ENCODE assay signal across 1 cellular context in genomic region chr2:37181726-37182684, GRCh38.
TF ChIP-seq lines count a peak whose summit lies in the region.

No MANE protein-coding gene starts in this region.

TF ChIP-seq in WTC11, 78 proteins besides CTCF, POLR2A, EP300 and RAD21:
- TF ChIP-seq, protein P1, sequence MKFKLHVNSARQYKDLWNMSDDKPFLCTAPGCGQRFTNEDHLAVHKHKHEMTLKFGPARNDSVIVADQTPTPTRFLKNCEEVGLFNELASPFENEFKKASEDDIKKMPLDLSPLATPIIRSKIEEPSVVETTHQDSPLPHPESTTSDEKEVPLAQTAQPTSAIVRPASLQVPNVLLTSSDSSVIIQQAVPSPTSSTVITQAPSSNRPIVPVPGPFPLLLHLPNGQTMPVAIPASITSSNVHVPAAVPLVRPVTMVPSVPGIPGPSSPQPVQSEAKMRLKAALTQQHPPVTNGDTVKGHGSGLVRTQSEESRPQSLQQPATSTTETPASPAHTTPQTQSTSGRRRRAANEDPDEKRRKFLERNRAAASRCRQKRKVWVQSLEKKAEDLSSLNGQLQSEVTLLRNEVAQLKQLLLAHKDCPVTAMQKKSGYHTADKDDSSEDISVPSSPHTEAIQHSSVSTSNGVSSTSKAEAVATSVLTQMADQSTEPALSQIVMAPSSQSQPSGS (CRISPR knock-in tag; IDR thresholded peaks at IDR 0.05; ENCODE audit: borderline replicate concordance, low read depth): no peak
- no peak for TF ChIP-seq HMGXB4 (CRISPR knock-in tag; IDR thresholded peaks at IDR 0.05)
- no peak for TF ChIP-seq PRRX2 (CRISPR knock-in tag; IDR thresholded peaks at IDR 0.05)
- TF ChIP-seq, protein P2, sequence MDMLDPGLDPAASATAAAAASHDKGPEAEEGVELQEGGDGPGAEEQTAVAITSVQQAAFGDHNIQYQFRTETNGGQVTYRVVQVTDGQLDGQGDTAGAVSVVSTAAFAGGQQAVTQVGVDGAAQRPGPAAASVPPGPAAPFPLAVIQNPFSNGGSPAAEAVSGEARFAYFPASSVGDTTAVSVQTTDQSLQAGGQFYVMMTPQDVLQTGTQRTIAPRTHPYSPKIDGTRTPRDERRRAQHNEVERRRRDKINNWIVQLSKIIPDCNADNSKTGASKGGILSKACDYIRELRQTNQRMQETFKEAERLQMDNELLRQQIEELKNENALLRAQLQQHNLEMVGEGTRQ (CRISPR knock-in tag; IDR thresholded peaks at IDR 0.05): no peak
